In the genomic region with DNA sequence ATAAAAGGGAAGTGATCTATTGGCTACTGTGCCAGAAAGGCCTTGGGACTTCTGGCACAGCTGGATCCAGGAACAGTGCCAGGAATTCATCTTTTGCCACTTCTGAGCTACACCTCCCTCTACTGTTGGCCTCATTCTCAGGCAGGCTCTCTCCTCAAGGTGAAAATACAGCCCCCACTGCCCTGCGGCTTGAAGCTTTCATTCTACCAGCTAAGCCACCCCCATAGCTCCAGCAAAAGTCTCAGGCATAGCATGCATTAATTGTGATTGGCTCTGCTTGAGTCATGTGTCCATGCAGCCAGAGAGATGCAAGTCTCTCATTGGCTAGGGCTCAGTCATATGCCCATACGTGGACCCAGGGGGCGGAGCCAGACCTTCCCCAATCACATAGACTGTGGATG, we compare ENCODE assay signal across 14 cellular contexts.
DNase-seq lines count a peak whose midpoint lies in the region; ATAC-seq and TF ChIP-seq lines count a peak whose summit lies in the region.
"Had no signal": no experiment of that assay in that cellular context is flagged by ENCODE, and none has a peak within 500 bp of the region (broad histone marks: within the 10 kb centered on the region; RNA-seq: fewer than 3 reads in every experiment).

No MANE protein-coding gene starts in this region.

- ATAC-seq in HG02571 (IDR thresholded peaks at IDR 0.05; ENCODE audit: unreplicated experiment): no peak
- ATAC-seq: stimulated activated memory B cell treated with anti-CD40 and anti-IgM and Interleukin-4, amounts not matched to agents 10 μg/mL and 1 μg/mL and 100 μg/mL, for 72 hours had no signal

- no peak for TF ChIP-seq CTCF in stomach (IDR thresholded peaks at IDR 0.05)

- H3K9me3 ChIP-seq in stomach: no peaks in the 10 kb centered on the region
- no peaks in the 10 kb centered on the region for H3K9me3 ChIP-seq in effector memory CD4-positive, alpha-beta T cell (ENCODE audit: control insufficient read depth, low read length)
- H3K9me3 ChIP-seq: esophagus squamous epithelium had no signal

- H3K27me3 ChIP-seq in stomach: peaks cover 0 to 50% (median 4%) of the 10 kb centered on the region in 3 donors
- H3K27me3 ChIP-seq in effector memory CD4-positive, alpha-beta T cell (replicated peaks; ENCODE audit: control insufficient read depth, insufficient read depth, low read length, poor library complexity, severe bottlenecking): peaks cover under 1% of the 10 kb centered on the region

- WGBS in stomach, 5 donors: 58 to 82% (median 76%) methylated on average over 3 of the region's 3 CpGs

- TF ChIP-seq EP300 in stomach (IDR thresholded peaks at IDR 0.05): no peak

- no peak overlapping the region for H3K27ac ChIP-seq in stomach
- H3K27ac ChIP-seq in effector memory CD4-positive, alpha-beta T cell (ENCODE audit: insufficient read depth, low read length, poor library complexity, severe bottlenecking): no peak overlapping the region
- H3K27ac ChIP-seq: esophagus squamous epithelium had no signal

- intact Hi-C loops in stomach (cut with DNase I; ENCODE audit: low total_unique reads): no loop called here

- no peaks in the 10 kb centered on the region for H3K36me3 ChIP-seq in stomach
- no peaks in the 10 kb centered on the region for H3K36me3 ChIP-seq in effector memory CD4-positive, alpha-beta T cell (ENCODE audit: control insufficient read depth, insufficient read depth, low read length)
- H3K36me3 ChIP-seq: esophagus squamous epithelium had no signal

- peak; percentile 42 for DNase-seq in activated effector memory CD4-positive, alpha-beta T cell treated with anti-CD3 and anti-CD28 coated beads, Interleukin-2, amount 50 U/mL, for 16 hours
- no peak for DNase-seq in activated effector memory CD4-positive, alpha-beta T cell treated with Interleukin-2 at 50 U/mL for 16 hours
- DNase-seq in NCI-H345 treated with DMSO at 0.1 percent for 48 hours (lab: John Stamatoyannopoulos, UW; ENCODE audit: unreplicated experiment): peak; percentile 42
- DNase-seq in ecto neural progenitor cell (ENCODE audit: low spot score): peak; percentile 34
- DNase-seq in stomach: peak; percentile 23
- no peak for DNase-seq in effector memory CD4-positive, alpha-beta T cell
- DNase-seq in hepatic stellate cell (ENCODE audit: low spot score): no peak
- DNase-seq: cerebellar nuclear complex; esophagus squamous epithelium; NCI-H146; stimulated activated CD4-positive, alpha-beta T cell treated with anti-CD3 and anti-CD28 coated beads, Interleukin-2, amount 100 ng/mL, for 48 hours; T1000 had no signal

- no peak overlapping the region for H3K4me3 ChIP-seq in stomach
- no peak overlapping the region for H3K4me3 ChIP-seq in effector memory CD4-positive, alpha-beta T cell (ENCODE audit: insufficient read depth, low read depth, low read length, poor library complexity, severe bottlenecking)
- H3K4me3 ChIP-seq: esophagus squamous epithelium had no signal

- H3K4me1 ChIP-seq in stomach: no peaks in the 10 kb centered on the region
- no peaks in the 10 kb centered on the region for H3K4me1 ChIP-seq in effector memory CD4-positive, alpha-beta T cell (ENCODE audit: control insufficient read depth, insufficient read depth, low read length, poor library complexity, severe bottlenecking)
- H3K4me1 ChIP-seq: esophagus squamous epithelium had no signal

- TF ChIP-seq POLR2A in stomach (IDR thresholded peaks at IDR 0.05): no peak

Comparison
In these comparisons a context has a peak if more than half of its experiments do, and no peak if none do; other contexts are left out.
1. DNase-seq: peak in activated effector memory CD4-positive, alpha-beta T cell treated with anti-CD3 and anti-CD28 coated beads, Interleukin-2, amount 50 U/mL, for 16 hours (single experiment), NCI-H345 treated with DMSO at 0.1 percent for 48 hours (single experiment), ecto neural progenitor cell (single experiment) and stomach (single experiment); none in activated effector memory CD4-positive, alpha-beta T cell treated with Interleukin-2 at 50 U/mL for 16 hours (single experiment), effector memory CD4-positive, alpha-beta T cell (0 of 3) and hepatic stellate cell (single experiment).